Comparison of ENCODE assay signal across 19 cellular contexts in the genomic region with DNA sequence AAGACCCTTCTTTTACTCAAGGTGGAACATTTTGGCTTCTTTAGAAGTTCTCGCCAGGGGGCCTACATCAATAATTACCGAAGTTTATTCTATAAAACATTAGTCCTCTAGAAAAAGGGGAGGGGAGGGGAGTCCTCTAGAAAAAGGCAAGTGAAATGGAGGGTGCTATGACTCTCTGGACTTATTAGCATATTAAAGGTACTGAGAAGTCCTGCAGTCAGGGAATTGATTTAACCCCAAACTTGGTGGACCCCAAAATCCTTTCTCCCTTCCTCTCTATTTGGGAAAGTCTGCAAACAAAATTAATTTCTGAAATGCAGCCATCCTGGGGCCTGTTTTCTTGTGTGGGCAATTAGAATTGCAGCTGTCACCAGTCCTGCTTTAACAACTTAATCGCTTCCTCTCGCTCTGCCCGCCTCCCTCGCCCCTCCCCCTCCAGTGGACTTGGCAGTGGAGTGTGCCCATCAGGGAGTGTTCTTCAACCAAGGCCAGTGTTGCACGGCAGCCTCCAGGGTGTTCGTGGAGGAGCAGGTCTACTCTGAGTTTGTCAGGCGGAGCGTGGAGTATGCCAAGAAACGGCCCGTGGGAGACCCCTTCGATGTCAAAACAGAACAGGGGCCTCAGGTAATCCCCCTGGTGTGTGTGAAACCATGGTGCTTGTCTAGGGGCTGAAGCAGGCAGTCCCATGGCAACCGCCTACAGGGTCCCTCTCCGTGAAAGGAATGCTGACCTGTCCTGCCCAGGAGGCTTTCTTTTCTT. TPM values are rescaled to one million over a fixed set of nuclear protein-coding genes. Genes with fewer than 3 reads are reported as not detected.
A peak's percentile ranks its signal among the peaks of the same experiment; 100 is the strongest.
DNase-seq lines count a peak whose midpoint lies in the region; ATAC-seq, FAIRE-seq and TF ChIP-seq lines count a peak whose summit lies in the region.
"Had no signal": no experiment of that assay in that cellular context is flagged by ENCODE, and none has a peak within 500 bp of the region (broad histone marks: within the 10 kb centered on the region; RNA-seq: fewer than 3 reads in every experiment).

No MANE protein-coding gene starts in this region.

- H3K4me1 ChIP-seq in Peyer's patch (peaks cover 0 to 12% (median 2%) of the 10 kb centered on the region in 4 donors), small intestine (ENCODE audit: control insufficient read depth in 2 of 2, insufficient read depth in 1 of 2, low read depth in 1 of 2, low read length in 1 of 2) (no peaks in the 10 kb centered on the region)

- H3K36me3 ChIP-seq in Peyer's patch (no peaks in the 10 kb centered on the region), small intestine (ENCODE audit: control insufficient read depth in 2 of 2, insufficient read depth in 2 of 2, low read length in 2 of 2) (no peaks in the 10 kb centered on the region)
- H3K36me3 ChIP-seq: neutrophil, suprapubic skin had no signal

- no peak for FAIRE-seq in small intestine (lab: Jason Lieb, UNC)
- FAIRE-seq: endometrium had no signal

- ATAC-seq in left colon (peak; percentile 24), GM18519 (IDR thresholded peaks at IDR 0.05; ENCODE audit: low FRiP score, unreplicated experiment) (no peak), GM18511 (IDR thresholded peaks at IDR 0.05; ENCODE audit: unreplicated experiment) (no peak), GM19395 (IDR thresholded peaks at IDR 0.05; ENCODE audit: unreplicated experiment) (no peak)
- ATAC-seq: sciatic nerve had no signal

- no peak for TF ChIP-seq CTCF in Peyer's patch (IDR thresholded peaks at IDR 0.05)

- H3K27ac ChIP-seq in Peyer's patch (peak overlapping the region in 2 of 4 donors; percentile 9 to 27), small intestine (ENCODE audit: low read depth in 1 of 2, low read length in 1 of 2) (no peak overlapping the region)
- H3K27ac ChIP-seq: neutrophil, suprapubic skin had no signal

- WGBS in small intestine, 3 donors: 52 to 79% (median 60%) methylated on average over 15 of the region's 15 CpGs

- peak; percentile 84 for DNase-seq in NCI-H1105 (lab: John Stamatoyannopoulos, UW)
- peak in 2 of 3 donors; percentile 56 to 73 for DNase-seq in Peyer's patch
- DNase-seq in left colon: peak; percentile 55 to 63
- peak; percentile 17 for DNase-seq in small intestine
- no peak for DNase-seq in NCI-H1092 (lab: John Stamatoyannopoulos, UW)
- DNase-seq: activated gamma-delta T cell treated with Interleukin-2 at 50 U/mL for 16 hours; AML-193; amygdala; hippocampal formation; mesendoderm; SIG-M5; stimulated activated CD4-positive, alpha-beta T cell treated with anti-CD3 and anti-CD28 coated beads, Interleukin-4, amount 100 ng/mL, for 24 hours had no signal

- no peaks in the 10 kb centered on the region for H3K9me3 ChIP-seq in Peyer's patch
- H3K9me3 ChIP-seq in small intestine (ENCODE audit: control insufficient read depth, low read depth): no peaks in the 10 kb centered on the region
- H3K9me3 ChIP-seq: neutrophil, suprapubic skin had no signal

- H3K4me3 ChIP-seq in Peyer's patch (no peak overlapping the region), small intestine (ENCODE audit: low read depth in 1 of 2, low read length in 2 of 2) (no peak overlapping the region)
- H3K4me3 ChIP-seq: suprapubic skin had no signal

- H3K27me3 ChIP-seq in Peyer's patch (no peaks in the 10 kb centered on the region), small intestine (ENCODE audit: control insufficient read depth in 2 of 2, insufficient read depth in 2 of 2, low read length in 2 of 2) (no peaks in the 10 kb centered on the region)
- H3K27me3 ChIP-seq: neutrophil, suprapubic skin had no signal

- TF ChIP-seq POLR2A in Peyer's patch (IDR thresholded peaks at IDR 0.05): no peak

- intact Hi-C loops in left colon (cut with DNase I, micrococcal nuclease): no loop called here

RNA-seq across cellular contexts. Expression of gene LRRK1, which starts 18.8 kb away (rescaled TPM):
- total RNA-seq in Peyer's patch (10 to 100 TPM; 49.2 to 66.0 (median 55.5) TPM), left colon (10 to 100 TPM; 46.6 to 52.7 TPM)
- polyA plus RNA-seq in small intestine: 1 to 10 TPM; 3.8 to 9.4 (median 6.3) TPM

RNA-seq across cellular contexts. Expression of gene ALDH1A3, which starts 20.7 kb away (rescaled TPM):
- total RNA-seq in Peyer's patch: 10 to 100 TPM in 3 of 4 donors, 1 to 10 TPM in 1; 8.5 to 99.9 (median 18.4) TPM
- 1 to 10 TPM; 3.9 to 5.4 TPM for total RNA-seq in left colon
- polyA plus RNA-seq in small intestine: 10 to 100 TPM in 1 of 3 donors, 1 to 10 TPM in 2; 3.8 to 37.3 (median 9.9) TPM
